8 cellular contexts compared by ENCODE assay signal in genomic region chr11:6473481-6474422, GRCh38. TPM values are rescaled to one million over a fixed set of nuclear protein-coding genes. Genes with fewer than 3 reads are reported as not detected.
DNase-seq lines count a peak whose midpoint lies in the region; ATAC-seq and TF ChIP-seq lines count a peak whose summit lies in the region.

TSS of gene TRIM3 (minus strand) at chr11:6473941. CDS start at chr11:6465695, 8,246 bp downstream.

- H3K4me2 ChIP-seq in BLaER1: peak within 1 kb of the TSS; percentile 88

- peak within 1 kb of the TSS; percentile 80 for H3K9ac ChIP-seq in BLaER1

- no peaks in the 10 kb centered on the region for H3K9me3 ChIP-seq in BLaER1
- H3K9me3 ChIP-seq in mononuclear cell (ENCODE audit: low read depth, low read length): no peaks in the 10 kb centered on the region

- H3K36me3 ChIP-seq in BLaER1: peaks cover 28% of the 10 kb centered on the region

- H3K4me3 ChIP-seq in BLaER1: peak within 1 kb of the TSS; percentile 82
- peak within 1 kb of the TSS; percentile 60 for H3K4me3 ChIP-seq in HL-60 (replicated peaks; ENCODE audit: insufficient read depth, low read length)
- H3K4me3 ChIP-seq in mononuclear cell (ENCODE audit: low read length): peak within 1 kb of the TSS; percentile 60

- peak; percentile 42 to 54 for DNase-seq in HL-60 (ENCODE audit: low read depth in 1 of 2, low spot score in 1 of 2)
- DNase-seq in NOMO-1 treated with dmso at 0.1 percent for 144 hours (lab: John Stamatoyannopoulos, UW; ENCODE audit: unreplicated experiment): peak; percentile 35
- peak; percentile 39 for DNase-seq in activated T-cell treated with anti-CD3 and anti-CD28 coated beads for 24 hours (ENCODE audit: low read depth)
- DNase-seq in epidermal melanocyte (ENCODE audit: insufficient read length, low spot score): peak; percentile 96
- DNase-seq in stimulated activated CD8-positive, alpha-beta memory T cell treated with anti-CD3 and anti-CD28 coated beads, Interleukin-2, amount 100 ng/mL, for 48 hours (ENCODE audit: low read depth in 2 of 2): peak; percentile 60 to 68

- H4K20me1 ChIP-seq in BLaER1: no peaks in the 10 kb centered on the region

- H3K4me1 ChIP-seq in BLaER1: peaks cover 41% of the 10 kb centered on the region
- H3K4me1 ChIP-seq in mononuclear cell (ENCODE audit: insufficient read depth, low read length): peaks cover 22% of the 10 kb centered on the region

- ATAC-seq in GM19372 (IDR thresholded peaks at IDR 0.05; ENCODE audit: low read depth, unreplicated experiment): peak; percentile 66

- H3K27me3 ChIP-seq in BLaER1 (no peaks in the 10 kb centered on the region), HL-60 (ENCODE audit: insufficient read depth, poor library complexity, severe bottlenecking) (no peaks in the 10 kb centered on the region), mononuclear cell (ENCODE audit: insufficient read depth, low read length) (no peaks in the 10 kb centered on the region)

- peak within 1 kb of the TSS; percentile 62; the same call in 1 of the 2 replicates for H3K27ac ChIP-seq in BLaER1
- H3K27ac ChIP-seq in HL-60 (replicated peaks): no peak within 1 kb of the TSS

- no peak for TF ChIP-seq CTCF in HL-60 (IDR thresholded peaks at IDR 0.05; ENCODE audit: insufficient read depth, low read length)

RNA-seq across cellular contexts. Expression of gene TRIM3, which starts in this region (rescaled TPM):
- 12.1 TPM for total RNA-seq in mononuclear cell

Comparison
In these comparisons a context has a peak if more than half of its experiments do, and no peak if none do; other contexts are left out.
1. DNase-seq: peak in every context shown above with its lines; median percentile 96 in epidermal melanocyte; 64 in stimulated activated CD8-positive, alpha-beta memory T cell treated with anti-CD3 and anti-CD28 coated beads, Interleukin-2, amount 100 ng/mL, for 48 hours; 48 in HL-60; 39 in activated T-cell treated with anti-CD3 and anti-CD28 coated beads for 24 hours; 35 in NOMO-1 treated with dmso at 0.1 percent for 144 hours.